In genomic region chr10:100146875-100147665, GRCh38 we compare ENCODE assay signal across 17 cellular contexts. TPM values are rescaled to one million over a fixed set of nuclear protein-coding genes. Genes with fewer than 3 reads are reported as not detected.
DNase-seq lines count a peak whose midpoint lies in the region; ATAC-seq and TF ChIP-seq lines count a peak whose summit lies in the region.
"Had no signal": no experiment of that assay in that cellular context is flagged by ENCODE, and none has a peak within 500 bp of the region (broad histone marks: within the 10 kb centered on the region; RNA-seq: fewer than 3 reads in every experiment).

No MANE protein-coding gene starts in this region.

- H3K9me3 ChIP-seq in HEK293 (ENCODE audit: control insufficient read depth, insufficient read depth, low read depth, low read length): no peaks in the 10 kb centered on the region
- H3K9me3 ChIP-seq in testis: no peaks in the 10 kb centered on the region
- H3K9me3 ChIP-seq: breast epithelium, transverse colon had no signal

- H3K27me3 ChIP-seq in testis: no peaks in the 10 kb centered on the region
- H3K27me3 ChIP-seq: breast epithelium, transverse colon had no signal

- CTCF ChIA-PET in HEK293 (lab: Yijun Ruan, JAX): no interaction called here

- DNase-seq in EH (ENCODE audit: low read depth): peak; percentile 21
- peak; percentile 35 for DNase-seq in amniotic epithelial cell (ENCODE audit: low read depth)
- no peak for DNase-seq in left lobe of liver (ENCODE audit: low spot score)
- DNase-seq in testis: no peak
- no peak for DNase-seq in stimulated activated CD4-positive, alpha-beta T cell treated with anti-CD3 and anti-CD28 coated beads, Interleukin-4, amount 100 ng/mL, for 4 hours
- DNase-seq: activated CD4-positive, alpha-beta T cell treated with anti-CD3 and anti-CD28 coated beads for 4 hours; activated naive CD4-positive, alpha-beta T cell treated with anti-CD3 and anti-CD28 coated beads, Interleukin-2, amount 10 ng/mL, durations not matched to agents 7 days and 5 days; dermis blood vessel endothelial cell; erythroblast; kidney glomerular epithelial cell; NCI-H1105 treated with DMSO at 0.1 percent for 48 hours; NCI-H2171 treated with DMSO at 0.1 percent for 48 hours; transverse colon had no signal

- 53 to 58% methylated on average over 2 of the region's 2 CpGs for WGBS in testis, 2 donors

- intact Hi-C loops in testis (cut with DNase I; ENCODE audit: low total_unique reads): no loop called here

- H3K4me3 ChIP-seq in HEK293 (ENCODE audit: low read depth, low read length) (no peak overlapping the region), testis (no peak overlapping the region)
- H3K4me3 ChIP-seq: breast epithelium, transverse colon had no signal

- POLR2A ChIA-PET in HEK293 (lab: Yijun Ruan, JAX): no interaction called here

- peak; percentile 61 for ATAC-seq in left lobe of liver
- ATAC-seq in HG02970 (IDR thresholded peaks at IDR 0.05; ENCODE audit: low FRiP score, unreplicated experiment): no peak
- no peak for ATAC-seq in HG03432 (IDR thresholded peaks at IDR 0.05; ENCODE audit: unreplicated experiment)

- no peak overlapping the region for H3K27ac ChIP-seq in HEK293 (ENCODE audit: extremely low read depth, low read depth, low read length)
- no peak overlapping the region for H3K27ac ChIP-seq in testis
- H3K27ac ChIP-seq: breast epithelium, transverse colon had no signal

- TF ChIP-seq CTCF in HEK293 (tag by site-specific recombination; IDR thresholded peaks at IDR 0.05) (no peak), testis (IDR thresholded peaks at IDR 0.05) (no peak)

- H3K4me1 ChIP-seq in HEK293 (ENCODE audit: control insufficient read depth, insufficient read depth, low read length) (no peaks in the 10 kb centered on the region), testis (no peaks in the 10 kb centered on the region)
- H3K4me1 ChIP-seq: breast epithelium, transverse colon had no signal

- H3K36me3 ChIP-seq in HEK293 (ENCODE audit: control insufficient read depth in 2 of 2, insufficient read depth in 1 of 2, low read length in 2 of 2) (peaks cover 5 to 16% of the 10 kb centered on the region in 2 experiments; a peak in 2 of 3 replicates), testis (ENCODE audit: low read depth, missing control alignments) (no peaks in the 10 kb centered on the region)

- no peak for TF ChIP-seq POLR2A in testis (IDR thresholded peaks at IDR 0.05)

TF ChIP-seq in HEK293, 187 proteins besides CTCF, POLR2A, EP300 and RAD21:
- no peak for TF ChIP-seq ZNF837 (tag by site-specific recombination; IDR thresholded peaks at IDR 0.05)
- TF ChIP-seq SP7 (tag by site-specific recombination; IDR thresholded peaks at IDR 0.05): peak; percentile 17; the same call in 1 of the 2 replicates

RNA-seq across cellular contexts. Expression of gene ERLIN1, which starts 38.8 kb away (rescaled TPM):
- total RNA-seq in left lobe of liver (43.6 TPM), testis (10 to 100 TPM; 27.9 to 32.5 TPM)
- 62.7 TPM for polyA plus RNA-seq in testis (ENCODE audit: insufficient read depth, low read depth, low replicate concordance)

Comparison
In these comparisons a context has a peak if more than half of its experiments do, and no peak if none do; other contexts are left out.
1. DNase-seq: peak in EH (single experiment) and amniotic epithelial cell (single experiment); none in left lobe of liver (single experiment), testis (single experiment) and stimulated activated CD4-positive, alpha-beta T cell treated with anti-CD3 and anti-CD28 coated beads, Interleukin-4, amount 100 ng/mL, for 4 hours (0 of 2).